20 cellular contexts compared by ENCODE assay signal in the genomic region with DNA sequence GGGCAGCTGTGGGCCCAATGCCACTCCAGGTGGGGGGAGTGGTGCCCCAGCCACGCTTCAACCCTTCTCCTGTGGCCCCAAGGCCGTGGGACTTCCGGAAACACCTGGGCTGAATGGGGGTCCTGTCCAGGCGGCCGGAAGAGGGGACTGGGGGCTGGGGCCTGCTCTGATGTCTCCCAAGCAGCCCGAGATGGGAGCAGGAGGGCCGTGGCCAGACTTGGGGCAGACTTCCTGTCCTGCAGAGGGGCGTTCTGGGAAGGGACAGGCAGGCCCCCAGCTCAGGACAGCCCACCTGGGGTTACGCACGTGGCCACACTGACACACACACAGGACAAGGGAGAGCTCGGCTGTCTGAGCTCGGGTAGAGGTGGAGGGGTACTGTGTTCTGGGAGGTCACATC.
"Had no signal": no experiment of that assay in that cellular context is flagged by ENCODE, and none has a peak within 500 bp of the region (broad histone marks: within the 10 kb centered on the region; RNA-seq: fewer than 3 reads in every experiment).

No MANE protein-coding gene starts in this region.

- ATAC-seq: gastrocnemius medialis; heart right ventricle; left cardiac atrium; left lung; left ventricle myocardium superior; lower lobe of right lung; naive thymus-derived CD4-positive, alpha-beta T cell had no signal

- H3K9me3 ChIP-seq: esophagus muscularis mucosa, gastrocnemius medialis, heart right ventricle, left lung, lower lobe of right lung had no signal

- H3K27me3 ChIP-seq: dorsolateral prefrontal cortex, esophagus muscularis mucosa, gastrocnemius medialis, heart right ventricle had no signal

- H3K4me3 ChIP-seq: coronary artery, dorsolateral prefrontal cortex, esophagus muscularis mucosa, gastrocnemius medialis, heart right ventricle, left lung, lower lobe of right lung had no signal

- H3K27ac ChIP-seq: coronary artery, dorsolateral prefrontal cortex, esophagus muscularis mucosa, gastrocnemius medialis, heart right ventricle, left lung, lower lobe of right lung had no signal

- H3K36me3 ChIP-seq: gastrocnemius medialis, lower lobe of right lung had no signal

- DNase-seq: dermis blood vessel endothelial cell; dorsolateral prefrontal cortex; effector CD4-positive, alpha-beta T cell; effector memory CD4-positive, alpha-beta T cell; foreskin fibroblast; foreskin melanocyte; gastrocnemius medialis; glutamatergic neuron; head of caudate nucleus; heart right ventricle; hippocampal formation; left cardiac atrium; left lung; left ventricle myocardium superior; lower lobe of right lung; mesendoderm; midbrain; naive thymus-derived CD4-positive, alpha-beta T cell had no signal
